1 cellular context compared by ENCODE assay signal in genomic region chr5:62327138-62327537, GRCh38.
TF ChIP-seq lines count a peak whose summit lies in the region.

No MANE protein-coding gene starts in this region.

TF ChIP-seq in WTC11, 78 proteins besides CTCF, POLR2A, EP300 and RAD21 (continued from another document):
- no peak for TF ChIP-seq PRDM15 (CRISPR knock-in tag; IDR thresholded peaks at IDR 0.05)
- TF ChIP-seq GTF2I (CRISPR knock-in tag; conservative IDR thresholded peaks at IDR 0.05), result no peak
- TF ChIP-seq TEAD4 (CRISPR knock-in tag; IDR thresholded peaks at IDR 0.05), result no peak
- TF ChIP-seq ZNF671 (CRISPR knock-in tag; IDR thresholded peaks at IDR 0.05), result no peak
- TF ChIP-seq RORB (CRISPR knock-in tag; IDR thresholded peaks at IDR 0.05), result no peak
- TF ChIP-seq CREM (CRISPR knock-in tag; IDR thresholded peaks at IDR 0.05), result no peak
- no peak for TF ChIP-seq GRHL2 (CRISPR knock-in tag; IDR thresholded peaks at IDR 0.05; ENCODE audit: insufficient replicate concordance, severe bottlenecking)
- no peak for TF ChIP-seq USF1 (CRISPR knock-in tag; IDR thresholded peaks at IDR 0.05)
- no peak for TF ChIP-seq AR (CRISPR knock-in tag; IDR thresholded peaks at IDR 0.05)
- TF ChIP-seq MAX (CRISPR knock-in tag; IDR thresholded peaks at IDR 0.05), result no peak
- TF ChIP-seq TP53 (CRISPR knock-in tag; IDR thresholded peaks at IDR 0.05), result no peak
- TF ChIP-seq EMX1 (CRISPR knock-in tag; IDR thresholded peaks at IDR 0.05), result no peak
